In genomic region chr5:172548981-172549707, GRCh38 we compare ENCODE assay signal across 2 cellular contexts.
TF ChIP-seq lines count a peak whose summit lies in the region.

No MANE protein-coding gene starts in this region.

TF ChIP-seq in GM23338, 12 proteins besides CTCF, POLR2A, EP300 and RAD21 (continued from another document):
- TF ChIP-seq REST (IDR thresholded peaks at IDR 0.05; ENCODE audit: unreplicated experiment) (no peak), ZNF462 (CRISPR knock-in tag; IDR thresholded peaks at IDR 0.05) (no peak), POLR2AphosphoS5 (IDR thresholded peaks at IDR 0.05; ENCODE audit: low read depth) (no peak), EZH2phosphoT487 (IDR thresholded peaks at IDR 0.05; ENCODE audit: unreplicated experiment) (no peak)
TF ChIP-seq in GM23338: peak in this region for 0.

TF ChIP-seq in WTC11, 78 proteins besides CTCF, POLR2A, EP300 and RAD21 (continued from another document):
- TF ChIP-seq MAX (CRISPR knock-in tag; IDR thresholded peaks at IDR 0.05) (no peak), ZBTB21 (CRISPR knock-in tag; IDR thresholded peaks at IDR 0.05; ENCODE audit: borderline replicate concordance) (no peak), ZNF425 (CRISPR knock-in tag; conservative IDR thresholded peaks at IDR 0.05) (no peak), CREM (CRISPR knock-in tag; IDR thresholded peaks at IDR 0.05) (no peak), AFF4 (CRISPR knock-in tag; IDR thresholded peaks at IDR 0.05; ENCODE audit: borderline replicate concordance) (no peak), ZSCAN18 (CRISPR knock-in tag; IDR thresholded peaks at IDR 0.05) (no peak), GRHL2 (CRISPR knock-in tag; IDR thresholded peaks at IDR 0.05; ENCODE audit: insufficient replicate concordance, severe bottlenecking) (no peak), ATF1 (CRISPR knock-in tag; IDR thresholded peaks at IDR 0.05) (no peak)
